ENCODE assay signal across 8 cellular contexts in the genomic region with DNA sequence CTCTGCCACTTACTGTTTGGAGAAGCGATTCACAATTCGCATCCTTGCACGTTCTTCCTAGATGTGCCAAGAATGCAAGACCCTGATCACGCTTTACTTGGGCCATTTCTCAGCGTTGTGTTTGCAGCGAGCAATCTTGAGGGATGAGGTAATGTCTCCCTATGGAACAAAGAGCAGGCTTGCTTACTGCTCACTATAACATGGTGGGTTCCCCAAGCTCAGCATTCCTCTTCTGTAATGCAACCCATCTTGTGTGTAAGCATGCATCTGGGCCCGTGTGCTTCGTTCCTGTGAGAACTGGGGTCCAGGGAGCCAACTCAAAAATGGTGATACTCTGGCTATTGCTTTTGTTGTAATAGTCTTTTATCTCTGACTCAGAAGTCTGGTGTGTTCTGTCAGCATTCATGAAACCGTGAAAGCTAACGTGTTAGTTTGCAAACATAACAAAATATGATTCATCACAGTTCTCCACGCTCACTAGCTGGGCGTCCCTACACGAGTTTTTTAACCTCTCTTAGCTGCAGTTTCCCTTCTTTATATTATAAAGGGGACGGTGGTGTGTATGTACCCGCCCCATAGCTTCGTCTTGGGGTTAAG. TPM values are rescaled to one million over a fixed set of nuclear protein-coding genes. Genes with fewer than 3 reads are reported as not detected.
A peak's percentile ranks its signal among the peaks of the same experiment; 100 is the strongest.
DNase-seq lines count a peak whose midpoint lies in the region; ATAC-seq and TF ChIP-seq lines count a peak whose summit lies in the region.

No MANE protein-coding gene starts in this region.

- no peaks in the 10 kb centered on the region for H3K9me3 Mint-ChIP-seq in effector memory CD8-positive, alpha-beta T cell
- H3K9me3 Mint-ChIP-seq in naive B cell = peaks cover 0 to 7% (median 4%) of the 10 kb centered on the region in 7 donors

- H3K4me3 ChIP-seq in aorta (ENCODE audit: low read length in 2 of 2) = peak overlapping the region; percentile 8 to 56

- ATAC-seq in GM18868 (IDR thresholded peaks at IDR 0.05; ENCODE audit: unreplicated experiment) = peak; percentile 4
- peak; percentile 5 for ATAC-seq in HG03432 (IDR thresholded peaks at IDR 0.05; ENCODE audit: unreplicated experiment)
- peak; percentile 23 for ATAC-seq in SK-N-SH treated with all-trans-retinoic acid at 6 μM for 48 hours
- peak; percentile 32 for ATAC-seq in effector memory CD8-positive, alpha-beta T cell (replicated peaks)
- peak; percentile 1 to 2 for ATAC-seq in naive B cell (ENCODE audit: low read depth in 2 of 2)
- peak; percentile 0 for ATAC-seq in aorta (ENCODE audit: low FRiP score)

- H3K27me3 Mint-ChIP-seq in effector memory CD8-positive, alpha-beta T cell = peaks cover 5 to 6% of the 10 kb centered on the region in 2 donors
- H3K27me3 Mint-ChIP-seq in naive B cell = peaks cover 0 to 6% (median 5%) of the 10 kb centered on the region in 3 donors

- H3K27me3 ChIP-seq in aorta (ENCODE audit: control insufficient read depth in 1 of 2, insufficient read depth in 2 of 2, low read length in 1 of 2) = no peaks in the 10 kb centered on the region

- peak overlapping the region; percentile 95 to 97 for H3K4me3 Mint-ChIP-seq in effector memory CD8-positive, alpha-beta T cell
- peak overlapping the region; percentile 87 to 100 (median 96) for H3K4me3 Mint-ChIP-seq in naive B cell

- intact Hi-C loops in aorta (cut with DNase I) = loop anchor here (5.0 to 10.0 kb wide), 5 partner anchors 221 to 543 kb away; a partner anchor contains a TSS

- H3K27ac ChIP-seq in aorta (ENCODE audit: low read depth in 1 of 2, low read length in 2 of 2) = peak overlapping the region; percentile 81 to 91

- no peaks in the 10 kb centered on the region for H3K9me3 ChIP-seq in aorta (ENCODE audit: control insufficient read depth, low read length)

- DNase-seq in CD1c-positive myeloid dendritic cell (ENCODE audit: extremely low spot score) (peak; percentile 91), naive B cell (no peak), aorta (peak in 1 of 2 donors; percentile 42), COLO829 (ENCODE audit: low spot score) (no peak)
- no peak for DNase-seq in effector memory CD8-positive, alpha-beta T cell

- H3K27ac Mint-ChIP-seq in effector memory CD8-positive, alpha-beta T cell = peak overlapping the region; percentile 100
- peak overlapping the region; percentile 91 to 100 (median 98) for H3K27ac Mint-ChIP-seq in naive B cell

- peaks cover 27% of the 10 kb centered on the region for H3K36me3 Mint-ChIP-seq in effector memory CD8-positive, alpha-beta T cell (ENCODE audit: insufficient read depth)
- no peaks in the 10 kb centered on the region for H3K36me3 Mint-ChIP-seq in naive B cell

- H3K4me1 Mint-ChIP-seq in effector memory CD8-positive, alpha-beta T cell (ENCODE audit: low read depth in 2 of 2) = peaks cover 22 to 34% of the 10 kb centered on the region in 2 donors
- H3K4me1 Mint-ChIP-seq in naive B cell = peaks cover 24 to 31% (median 27%) of the 10 kb centered on the region in 3 donors

- H3K36me3 ChIP-seq in aorta (ENCODE audit: control insufficient read depth in 1 of 2, insufficient read depth in 2 of 2, low read length in 1 of 2) = no peaks in the 10 kb centered on the region

- no peaks in the 10 kb centered on the region for H3K4me1 ChIP-seq in aorta (ENCODE audit: control insufficient read depth in 1 of 2, insufficient read depth in 2 of 2, low read length in 2 of 2)

- WGBS in aorta, 2 donors = 2% methylated on average over 16 of the region's 16 CpGs

TF ChIP-seq in SK-N-SH treated with all-trans-retinoic acid at 6 μM for 48 hours, 23 proteins besides CTCF, POLR2A, EP300 and RAD21:
- TF ChIP-seq ISL1 (CRISPR knock-in tag; IDR thresholded peaks at IDR 0.05) = peak; percentile 39; the same call in 1 of the 2 replicates
- TF ChIP-seq ZNF8 (CRISPR knock-in tag; IDR thresholded peaks at IDR 0.05) = 0 out of 2 replicates have a peak, but pooled peaks have one; percentile 4
- 0 out of 2 replicates have a peak, but pooled peaks have one; percentile 47 for TF ChIP-seq ZFP3 (CRISPR knock-in tag; IDR thresholded peaks at IDR 0.05)
- no peak for TF ChIP-seq ZFP30 (CRISPR knock-in tag; IDR thresholded peaks at IDR 0.05)
- TF ChIP-seq CSDC2 (CRISPR knock-in tag; IDR thresholded peaks at IDR 0.05) = peak; percentile 74; the same call in 1 of the 2 replicates
- no peak for TF ChIP-seq ZC3H10 (CRISPR knock-in tag; IDR thresholded peaks at IDR 0.05)

RNA-seq across cellular contexts. Expression of a gene that starts 33.4 kb away (rescaled TPM):
- polyA plus RNA-seq in naive B cell (ENCODE audit: low read depth in 6 of 6) (10 to 100 TPM; 71.1 to 87.9 (median 83.6) TPM), aorta (10 to 100 TPM; 30.8 to 46.3 TPM)
- total RNA-seq in aorta = 10 to 100 TPM; 36.6 to 55.6 TPM
